Comparison of ENCODE assay signal across 16 cellular contexts in genomic region chr20:19969507-19970255, GRCh38.
"Had no signal": no experiment of that assay in that cellular context is flagged by ENCODE, and none has a peak within 500 bp of the region (broad histone marks: within the 10 kb centered on the region; RNA-seq: fewer than 3 reads in every experiment).

No MANE protein-coding gene starts in this region.

- H3K27me3 ChIP-seq: brain microvascular endothelial cell, esophagus muscularis mucosa, hepatocyte, transverse colon had no signal

- ATAC-seq: SK-N-SH treated with all-trans-retinoic acid at 6 μM for 48 hours; stimulated activated effector memory CD8-positive, alpha-beta T cell treated with anti-CD3 and anti-CD28 coated beads, Interleukin-12 subunit alpha, Interleukin-12 subunit beta, amount 100 ng/mL, for 72 hours had no signal

- H3K4me3 ChIP-seq: esophagus muscularis mucosa, hepatocyte, transverse colon had no signal

- H3K36me3 ChIP-seq: brain microvascular endothelial cell had no signal

- H3K27ac ChIP-seq: brain microvascular endothelial cell, hepatocyte, parathyroid adenoma, transverse colon had no signal

- H3K9me3 ChIP-seq: esophagus muscularis mucosa, transverse colon had no signal

- DNase-seq: activated B cell treated with CpG ODN at 0.5 μM for 24 hours; activated CD4-positive, alpha-beta T cell treated with anti-CD3 and anti-CD28 coated beads, Interleukin-2, amount 10 ng/mL, durations not matched to agents 7 days and 5 days; activated CD8-positive, alpha-beta memory T cell treated with anti-CD3 and anti-CD28 coated beads for 24 hours; activated naive CD4-positive, alpha-beta T cell treated with anti-CD3 and anti-CD28 coated beads, Interleukin-2, amount 50 U/mL, for 16 hours; amniotic stem cell; brain microvascular endothelial cell; foreskin melanocyte; kidney; retina; small intestine; transverse colon had no signal
